ENCODE assay signal across 8 cellular contexts in genomic region chr17:59839646-59840328, GRCh38. TPM values are rescaled to one million over a fixed set of nuclear protein-coding genes. Genes with fewer than 3 reads are reported as not detected.
DNase-seq lines count a peak whose midpoint lies in the region; ATAC-seq, FAIRE-seq and TF ChIP-seq lines count a peak whose summit lies in the region.

No MANE protein-coding gene starts in this region.

- no peak overlapping the region for H2BK120ac ChIP-seq in trophoblast cell (ENCODE audit: insufficient read depth, low read length, poor library complexity)

- H3K27ac ChIP-seq in epithelial cell of prostate (peak overlapping the region; percentile 99), trophoblast cell (ENCODE audit: low read depth, low read length) (peak overlapping the region; percentile 96)

- TF ChIP-seq CTCF in GM12865 (IDR thresholded peaks at IDR 0.05; ENCODE audit: insufficient read depth, low read depth, low read length, missing control alignments) = no peak

- H4K12ac ChIP-seq in trophoblast cell (ENCODE audit: low read depth, low read length) = no peak overlapping the region

- H2BK5ac ChIP-seq in trophoblast cell (ENCODE audit: low read depth, low read length, poor library complexity) = no peak overlapping the region

- no peak overlapping the region for H4K91ac ChIP-seq in trophoblast cell (ENCODE audit: low read depth, low read length)

- H3K4me2 ChIP-seq in trophoblast cell (ENCODE audit: low read length) = peak overlapping the region; percentile 90

- H3K18ac ChIP-seq in trophoblast cell (ENCODE audit: low read length) = no peak overlapping the region

- FAIRE-seq in RCC 7860 (lab: Jason Lieb, UNC) = no peak

- H3K4ac ChIP-seq in trophoblast cell (ENCODE audit: low read depth, low read length) = peak overlapping the region; percentile 87

- H3K4me3 ChIP-seq in GM12865 (ENCODE audit: low read depth, low read length) (peak overlapping the region; percentile 91), trophoblast cell (ENCODE audit: low read depth, low read length) (peak overlapping the region; percentile 59)

- WGBS in trophoblast cell (ENCODE audit: extremely low coverage, insufficient coverage, insufficient read length) = no CpG with 5 or more reads among the region's 6 CpGs

- peaks cover 0 to 4% of the 10 kb centered on the region in 2 experiments for H3K4me1 ChIP-seq in trophoblast cell (ENCODE audit: control insufficient read depth in 1 of 2, insufficient read depth in 2 of 2, low read length in 2 of 2)

- no peak overlapping the region for H2AK5ac ChIP-seq in trophoblast cell (ENCODE audit: low read length)

- peaks cover 19% of the 10 kb centered on the region for H3K79me1 ChIP-seq in trophoblast cell (ENCODE audit: low read length)

- H3K9ac ChIP-seq in trophoblast cell (ENCODE audit: low read length) = peak overlapping the region; percentile 78

- H2BK12ac ChIP-seq in trophoblast cell (ENCODE audit: low read length) = no peak overlapping the region

- ATAC-seq in HG03095 (IDR thresholded peaks at IDR 0.05; ENCODE audit: unreplicated experiment) (no peak), GM21381 (IDR thresholded peaks at IDR 0.05; ENCODE audit: unreplicated experiment) (no peak)

- H2AFZ ChIP-seq in trophoblast cell (ENCODE audit: insufficient read depth, low read length, poor library complexity) = no peak overlapping the region

- no peaks in the 10 kb centered on the region for H3K27me3 ChIP-seq in trophoblast cell (ENCODE audit: insufficient read depth, low read length)

- H3K23ac ChIP-seq in trophoblast cell (ENCODE audit: low read length) = no peak overlapping the region

- H3K79me2 ChIP-seq in trophoblast cell (ENCODE audit: control insufficient read depth, insufficient read depth, low read length, poor library complexity) = peaks cover 7% of the 10 kb centered on the region

- no peak overlapping the region for H3K14ac ChIP-seq in trophoblast cell (ENCODE audit: low read length)

- no peak overlapping the region for H4K8ac ChIP-seq in trophoblast cell (ENCODE audit: low read depth, low read length)

- peaks cover 4 to 11% of the 10 kb centered on the region in 2 experiments for H3K36me3 ChIP-seq in trophoblast cell (ENCODE audit: control insufficient read depth in 1 of 2, insufficient read depth in 2 of 2, low read length in 2 of 2)

- DNase-seq in GM12865 (ENCODE audit: low read depth) = peak; percentile 34
- DNase-seq in RCC 7860 (ENCODE audit: low spot score) = peak; percentile 62
- no peak for DNase-seq in epithelial cell of prostate (ENCODE audit: low read depth, low spot score)
- DNase-seq in trophoblast cell = peak; percentile 35 to 84
- DNase-seq in GM19240 (ENCODE audit: insufficient read length, low spot score) = no peak
- no peak for DNase-seq in activated gamma-delta T cell (lab: John Stamatoyannopoulos, UW)

- H3K9me3 ChIP-seq in trophoblast cell (ENCODE audit: insufficient read depth, low read depth, low read length) = no peaks in the 10 kb centered on the region

RNA-seq across cellular contexts. Expression of gene TUBD1, which starts 53.0 kb away (rescaled TPM):
- 12.0 and 13.0 TPM in 2 replicates for polyA plus RNA-seq in trophoblast cell (2013)

RNA-seq across cellular contexts. Expression of gene RPS6KB1, which starts 53.1 kb away (rescaled TPM):
- 20.7 and 27.6 TPM in 2 replicates for polyA plus RNA-seq in trophoblast cell (2013)

Comparison
In these comparisons a context has a peak if more than half of its experiments do, and no peak if none do; other contexts are left out.
1. DNase-seq: peak in GM12865 (single experiment), RCC 7860 (single experiment) and trophoblast cell (2 of 2); none in epithelial cell of prostate (single experiment), GM19240 (single experiment) and activated gamma-delta T cell (single experiment).